8 cellular contexts compared by ENCODE assay signal in the genomic region with DNA sequence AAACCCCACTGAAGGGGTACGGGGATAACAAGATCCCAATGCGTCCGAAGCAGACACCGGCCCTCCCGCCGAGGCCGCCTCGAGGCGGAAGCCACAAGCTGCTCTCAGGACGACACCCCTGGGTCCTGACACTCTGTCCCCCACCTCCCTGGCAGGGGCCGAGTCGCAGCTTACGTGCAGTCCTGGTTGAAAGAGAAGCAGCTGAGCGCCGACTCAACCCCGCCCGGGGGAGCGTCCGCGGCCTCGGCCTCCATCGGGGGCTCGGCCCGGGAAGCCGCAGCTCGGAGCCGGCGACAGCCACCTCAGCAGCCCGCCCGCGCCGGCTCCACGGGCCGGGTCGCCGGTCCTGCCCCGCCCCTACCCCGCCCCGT. TPM values are rescaled to one million over a fixed set of nuclear protein-coding genes. Genes with fewer than 3 reads are reported as not detected.
DNase-seq lines count a peak whose midpoint lies in the region; ATAC-seq, FAIRE-seq and TF ChIP-seq lines count a peak whose summit lies in the region.
"Had no signal": no experiment of that assay in that cellular context is flagged by ENCODE, and none has a peak within 500 bp of the region (broad histone marks: within the 10 kb centered on the region; RNA-seq: fewer than 3 reads in every experiment).

A gene with protein sequence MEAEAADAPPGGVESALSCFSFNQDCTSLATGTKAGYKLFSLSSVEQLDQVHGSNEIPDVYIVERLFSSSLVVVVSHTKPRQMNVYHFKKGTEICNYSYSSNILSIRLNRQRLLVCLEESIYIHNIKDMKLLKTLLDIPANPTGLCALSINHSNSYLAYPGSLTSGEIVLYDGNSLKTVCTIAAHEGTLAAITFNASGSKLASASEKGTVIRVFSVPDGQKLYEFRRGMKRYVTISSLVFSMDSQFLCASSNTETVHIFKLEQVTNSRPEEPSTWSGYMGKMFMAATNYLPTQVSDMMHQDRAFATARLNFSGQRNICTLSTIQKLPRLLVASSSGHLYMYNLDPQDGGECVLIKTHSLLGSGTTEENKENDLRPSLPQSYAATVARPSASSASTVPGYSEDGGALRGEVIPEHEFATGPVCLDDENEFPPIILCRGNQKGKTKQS (minus strand): TSS at position 329 of the 371 bp plus-strand sequence. CDS start 75 bp downstream, at position 254.

- H3K9me3 ChIP-seq in lower lobe of right lung (no peaks in the 10 kb centered on the region), thoracic aorta (no peaks in the 10 kb centered on the region)

- H3K4me1 ChIP-seq in lower lobe of right lung = peaks cover 56% of the 10 kb centered on the region
- H3K4me1 ChIP-seq in thoracic aorta (ENCODE audit: control insufficient read depth in 1 of 2, low read depth in 2 of 2) = peaks cover 10 to 24% of the 10 kb centered on the region in 2 donors

- H3K27ac ChIP-seq in lower lobe of right lung (peak within 1 kb of the TSS; percentile 88), thoracic aorta (peak within 1 kb of the TSS; percentile 94 to 96)

- DNase-seq in H4 (ENCODE audit: low spot score) = peak; percentile 42
- DNase-seq in M059J (ENCODE audit: low read depth) = peak; percentile 41
- DNase-seq in cardiac fibroblast (ENCODE audit: low read depth in 2 of 2) = no peak
- peak; percentile 79 for DNase-seq in lower lobe of right lung
- DNase-seq in thoracic aorta (ENCODE audit: low spot score) = no peak
- DNase-seq in RCC 7860 (ENCODE audit: low spot score) = no peak

- no peak for FAIRE-seq in RCC 7860 (lab: Jason Lieb, UNC)
- FAIRE-seq: islet of Langerhans had no signal

- no peak for TF ChIP-seq CTCF in cardiac fibroblast (IDR thresholded peaks at IDR 0.05; ENCODE audit: low read depth, low read length)
- no peak for TF ChIP-seq CTCF in lower lobe of right lung (IDR thresholded peaks at IDR 0.05)
- no peak for TF ChIP-seq CTCF in thoracic aorta (IDR thresholded peaks at IDR 0.05)

- H3K4me3 ChIP-seq in cardiac fibroblast (replicated peaks in 1 of 2; ENCODE audit: low read depth in 2 of 2, low read length in 2 of 2) (peak within 1 kb of the TSS; percentile 87 to 90), lower lobe of right lung (peak within 1 kb of the TSS; percentile 76), thoracic aorta (peak within 1 kb of the TSS; percentile 86)

- H3K36me3 ChIP-seq in lower lobe of right lung (peaks cover 8% of the 10 kb centered on the region), thoracic aorta (no peaks in the 10 kb centered on the region)

- intact Hi-C loops in lower lobe of right lung (cut with DNase I) = no loop called here

- peak; percentile 16 for ATAC-seq in GM18517 (IDR thresholded peaks at IDR 0.05; ENCODE audit: unreplicated experiment)
- peak; percentile 31 to 42 for ATAC-seq in lower lobe of right lung
- peak; percentile 45 for ATAC-seq in thoracic aorta (ENCODE audit: insufficient number of reproducible peaks, low FRiP score, low read depth)

- no peaks in the 10 kb centered on the region for H3K27me3 ChIP-seq in lower lobe of right lung (ENCODE audit: low read depth)
- H3K27me3 ChIP-seq in thoracic aorta (replicated peaks; ENCODE audit: insufficient read depth) = no peaks in the 10 kb centered on the region

RNA-seq across cellular contexts. Expression of the gene that starts here (rescaled TPM):
- total RNA-seq in H4 (2014; rRNA removed; shearing (Covaris generic)) = 66.0 and 70.8 TPM in 2 replicates
- total RNA-seq in M059J (2014; rRNA removed; shearing (Covaris generic)) = 32.8 and 36.0 TPM in 2 replicates
- total RNA-seq in lower lobe of right lung (37.5 TPM), thoracic aorta (10 to 100 TPM; 54.2 to 58.3 TPM)

Comparison
In these comparisons a context has a peak if more than half of its experiments do, and no peak if none do; other contexts are left out.
1. DNase-seq: peak in H4 (single experiment), M059J (single experiment) and lower lobe of right lung (single experiment); none in cardiac fibroblast (0 of 2), thoracic aorta (single experiment) and RCC 7860 (single experiment).
2. Peak in every context shown above with its lines, with median percentiles within 50 percentile points of each other: ATAC-seq and H3K4me3 ChIP-seq.